20 cellular contexts compared by ENCODE assay signal in the genomic region with DNA sequence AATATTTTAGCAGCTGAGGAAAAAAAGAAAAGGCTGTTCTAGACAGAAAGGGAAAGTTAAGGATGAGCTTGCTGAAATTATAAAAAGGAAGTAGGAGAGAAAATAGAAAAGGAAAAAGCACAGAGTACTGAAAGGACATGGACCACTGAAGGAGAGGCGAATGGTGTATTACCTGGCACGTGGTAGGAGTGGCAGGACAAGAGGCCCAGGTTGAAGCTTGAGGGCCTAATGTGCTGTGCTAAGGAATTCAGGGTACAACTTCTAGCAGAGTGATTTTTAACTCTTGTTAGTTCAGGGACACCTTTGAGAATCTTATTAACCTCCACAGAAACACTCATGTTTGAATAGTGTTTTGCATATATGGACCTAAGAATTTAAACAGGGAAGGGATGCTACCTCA. TPM values are rescaled to one million over a fixed set of nuclear protein-coding genes. Genes with fewer than 3 reads are reported as not detected.
DNase-seq lines count a peak whose midpoint lies in the region; ATAC-seq, FAIRE-seq and TF ChIP-seq lines count a peak whose summit lies in the region.
"Had no signal": no experiment of that assay in that cellular context is flagged by ENCODE, and none has a peak within 500 bp of the region (broad histone marks: within the 10 kb centered on the region; RNA-seq: fewer than 3 reads in every experiment).

No MANE protein-coding gene starts in this region.

- no peak for TF ChIP-seq RAD21 in GM12878 (IDR thresholded peaks at IDR 0.05; ENCODE audit: insufficient read depth, low read depth, low read length)

- intact Hi-C loops in GM12878 (cut with micrococcal nuclease; ENCODE audit: unreplicated experiment) (no loop called here), natural killer cell (cut with micrococcal nuclease) (no loop called here)

- BruUV-seq in GM12878 (replicated peaks; lab: Mats Ljungman, UMichigan): TSS peak; percentile 8

- no peaks in the 10 kb centered on the region for H3K9me3 Mint-ChIP-seq in activated naive CD8-positive, alpha-beta T cell (ENCODE audit: low read depth)
- H3K9me3 Mint-ChIP-seq in activated naive CD8-positive, alpha-beta T cell treated with anti-CD3 and anti-CD28 coated beads for 36 hours: no peaks in the 10 kb centered on the region
- H3K9me3 Mint-ChIP-seq in natural killer cell: no peaks in the 10 kb centered on the region

- no peak overlapping the region for H3K4me3 ChIP-seq in GM12878
- H3K4me3 ChIP-seq: GM23248, lung, ovary, suprapubic skin had no signal

- DNase-seq in activated naive CD8-positive, alpha-beta T cell treated with anti-CD3 and anti-CD28 coated beads for 36 hours: no peak
- no peak for DNase-seq in GM12878 (ENCODE audit: low read depth, low spot score)
- DNase-seq in natural killer cell: no peak
- DNase-seq in NCI-H345 (lab: John Stamatoyannopoulos, UW): no peak
- DNase-seq in central memory CD4-positive, alpha-beta T cell: no peak
- DNase-seq in activated gamma-delta T cell treated with Interleukin-2 at 50 U/mL for 16 hours: no peak
- no peak for DNase-seq in T-helper 9 cell
- DNase-seq: activated CD4-positive, alpha-beta T cell treated with anti-CD3 and anti-CD28 coated beads for 4 hours; GM23248; hypothalamus; islet precursor cell; NCI-H1417; NCI-H524 treated with DMSO at 0.1 percent for 48 hours; ovary; right cardiac atrium had no signal

- WGBS in GM12878 (ENCODE audit: insufficient coverage, insufficient replicate concordance, low lambda C conversion rate, missing lambda C conversion rate): 100% methylated on average over 2 of the region's 2 CpGs

- no peak overlapping the region for H3K4me3 Mint-ChIP-seq in activated naive CD8-positive, alpha-beta T cell
- no peak overlapping the region for H3K4me3 Mint-ChIP-seq in activated naive CD8-positive, alpha-beta T cell treated with anti-CD3 and anti-CD28 coated beads for 36 hours
- no peak overlapping the region for H3K4me3 Mint-ChIP-seq in natural killer cell

- no peaks in the 10 kb centered on the region for H3K79me2 ChIP-seq in GM12878 (ENCODE audit: control insufficient read depth, insufficient read depth, low read length)

- ATAC-seq in GM12878 (no peak), natural killer cell (no peak)
- ATAC-seq: right cardiac atrium had no signal

- H3K36me3 ChIP-seq in GM12878 (ENCODE audit: control insufficient read depth in 2 of 2, insufficient read depth in 2 of 2, low read length in 1 of 2): peaks cover 26 to 31% of the 10 kb centered on the region in 2 experiments
- H3K36me3 ChIP-seq: ovary had no signal

- H3K27me3 ChIP-seq in GM12878 (replicated peaks in 1 of 2; ENCODE audit: control insufficient read depth in 2 of 2, insufficient read depth in 2 of 2, low read length in 1 of 2): no peaks in the 10 kb centered on the region
- H3K27me3 ChIP-seq: ovary, suprapubic skin had no signal

- H3K9me3 ChIP-seq in GM12878 (replicated peaks; ENCODE audit: control insufficient read depth, insufficient read depth, low read length): no peaks in the 10 kb centered on the region
- H3K9me3 ChIP-seq: ovary, suprapubic skin had no signal

- in situ Hi-C loops in GM12878 (cut with MboI): no loop called here

- SMC1A ChIA-PET in GM12878 (lab: Charles Lee; ENCODE audit: uncharacterized antibody, unreplicated experiment): interaction anchor here (0.7 to 5.0 kb wide), 6 partner anchors 9 to 149 kb away, joined by 3 to 23 read pairs (median 4); no protein-coding TSS in a partner anchor

- H3K27me3 Mint-ChIP-seq in activated naive CD8-positive, alpha-beta T cell: no peaks in the 10 kb centered on the region
- H3K27me3 Mint-ChIP-seq in activated naive CD8-positive, alpha-beta T cell treated with anti-CD3 and anti-CD28 coated beads for 36 hours: no peaks in the 10 kb centered on the region
- H3K27me3 Mint-ChIP-seq in natural killer cell (ENCODE audit: low read depth in 2 of 2): no peaks in the 10 kb centered on the region

- peak overlapping the region; percentile 30 for H3K27ac Mint-ChIP-seq in activated naive CD8-positive, alpha-beta T cell
- no peak overlapping the region for H3K27ac Mint-ChIP-seq in activated naive CD8-positive, alpha-beta T cell treated with anti-CD3 and anti-CD28 coated beads for 36 hours
- peak overlapping the region; percentile 73 to 83 for H3K27ac Mint-ChIP-seq in natural killer cell

- peaks cover 13% of the 10 kb centered on the region for H3K4me1 Mint-ChIP-seq in activated naive CD8-positive, alpha-beta T cell (ENCODE audit: low read depth)
- H3K4me1 Mint-ChIP-seq in activated naive CD8-positive, alpha-beta T cell treated with anti-CD3 and anti-CD28 coated beads for 36 hours: peaks cover 9% of the 10 kb centered on the region
- H3K4me1 Mint-ChIP-seq in natural killer cell: peaks cover 32 to 34% of the 10 kb centered on the region in 2 donors

- POLR2A ChIA-PET in GM12878 (lab: Charles Lee): no interaction called here

- TF ChIP-seq EP300 in GM12878 (IDR thresholded peaks at IDR 0.05; ENCODE audit: borderline replicate concordance in 1 of 2, control insufficient read depth in 1 of 2, low read depth in 2 of 2, low read length in 2 of 2): no peak

- H4K20me1 ChIP-seq in GM12878 (ENCODE audit: control insufficient read depth, insufficient read depth): no peaks in the 10 kb centered on the region

- no peak overlapping the region for H3K27ac ChIP-seq in GM12878 (ENCODE audit: control insufficient read depth, insufficient read depth)
- H3K27ac ChIP-seq: epithelial cell of prostate, GM23248, ovary, suprapubic skin had no signal

- RAD21 ChIA-PET in GM12878 (lab: Charles Lee; ENCODE audit: unreplicated experiment): interaction anchor here (1.2 to 1.6 kb wide), 3 partner anchors 13 to 150 kb away, joined by 3 to 4 read pairs (median 3); no protein-coding TSS in a partner anchor

- H3K4me2 ChIP-seq in GM12878 (ENCODE audit: control insufficient read depth, insufficient read depth): no peak overlapping the region

- CTCF ChIA-PET in GM12878 (lab: Yijun Ruan, JAX): interaction anchor here (0.6 to 3.6 kb wide), 4 partner anchors 12 to 150 kb away, joined by 3 to 13 read pairs (median 6); no protein-coding TSS in a partner anchor

- peaks cover 15% of the 10 kb centered on the region for H3K36me3 Mint-ChIP-seq in activated naive CD8-positive, alpha-beta T cell
- peaks cover 9% of the 10 kb centered on the region for H3K36me3 Mint-ChIP-seq in activated naive CD8-positive, alpha-beta T cell treated with anti-CD3 and anti-CD28 coated beads for 36 hours
- peaks cover 46% of the 10 kb centered on the region for H3K36me3 Mint-ChIP-seq in natural killer cell

- no peak overlapping the region for H2AFZ ChIP-seq in GM12878 (ENCODE audit: control insufficient read depth, low read depth, low read length)
- H2AFZ ChIP-seq: GM23248 had no signal

- no peak for TF ChIP-seq CTCF in GM12878 (IDR thresholded peaks at IDR 0.05 in 2 of 3, conservative IDR thresholded peaks at IDR 0.05 in 1 of 3; ENCODE audit: control insufficient read depth in 2 of 3, extremely low read depth in 1 of 3, insufficient read depth in 1 of 3, low read depth in 3 of 3, low read length in 3 of 3)
- TF ChIP-seq CTCF in natural killer cell (IDR thresholded peaks at IDR 0.05): no peak

- no peak overlapping the region for H3K9ac ChIP-seq in GM12878 (ENCODE audit: control insufficient read depth, insufficient read depth, low read length)
- H3K9ac ChIP-seq: GM23248 had no signal

- FAIRE-seq in GM12878 (lab: Jason Lieb, UNC): peak; percentile 38
- FAIRE-seq: GM12891 had no signal

- H3K4me1 ChIP-seq in GM12878 (ENCODE audit: control insufficient read depth, insufficient read depth, low read length): no peaks in the 10 kb centered on the region

- TF ChIP-seq POLR2A in GM12878 (IDR thresholded peaks at IDR 0.05; ENCODE audit: low read depth, low read length): no peak

TF ChIP-seq in GM12878, 131 proteins besides CTCF, POLR2A, EP300 and RAD21 (continues in another document):
- TF ChIP-seq IKZF1 (conservative IDR thresholded peaks at IDR 0.05): no peak

RNA-seq across cellular contexts. Expression of gene CRTC3, which starts 60.0 kb away (rescaled TPM):
- 10 to 100 TPM; 28.9 to 30.3 TPM for total RNA-seq in activated naive CD8-positive, alpha-beta T cell treated with anti-CD3 and anti-CD28 coated beads for 36 hours
- 78.6 and 83.0 TPM in 2 replicates for total RNA-seq in GM12878 (2013; cell fraction: nucleolus; rRNA removed)
- total RNA-seq in GM12878 (2014; rRNA removed) (16.9 and 17.0 TPM in 2 replicates), GM12878 (2014; rRNA removed; fragmentation: Illumina TruSeq; extraction: Trizol) (20.3 and 23.4 TPM in 2 replicates), GM12878 (2021) (34.4 and 36.9 TPM in 2 replicates), natural killer cell (100 to 1,000 TPM in 1 of 3 donors, 10 to 100 TPM in 2; 68.8 to 101 (median 92.4) TPM)
- polyA plus RNA-seq in GM12878 (2011; ENCODE audit: low read depth): 11.6 TPM
- polyA plus RNA-seq in GM12878 (2011; rRNA removed) (12.6 and 19.0 TPM in 2 replicates), GM12878 (2014; fragmentation: Illumina TruSeq; extraction: Trizol) (22.6 and 26.0 TPM in 2 replicates), GM12878 (2014; fragmentation: Nextera tagmentation; extraction: Ambion mirVana) (1 to 10 TPM; 3.5 to 4.2 TPM), GM12878 (2014; rRNA removed) (22.2 and 22.9 TPM in 2 replicates), GM12878 (2016; fragmentation: Nextera tagmentation; extraction: Ambion mirVana) (10 to 100 TPM; 18.3 to 18.9 TPM)
- 11.7 and 12.2 TPM in 2 replicates for polyA plus RNA-seq in GM12878 (2011; cell fraction: cytosol; rRNA removed)
- 19.8 and 26.1 TPM in 2 replicates for polyA plus RNA-seq in GM12878 (2011; cell fraction: nucleus; rRNA removed)
- 16.7 and 18.2 TPM in 2 replicates for polyA plus RNA-seq in GM12878 (2012)
- 21.0 and 23.6 TPM in 2 replicates for polyA minus RNA-seq in GM12878 (2011; rRNA and poly(A)+ RNA removed)
- polyA minus RNA-seq in GM12878 (2011; cell fraction: cytosol; rRNA and poly(A)+ RNA removed): 8.0 and 9.4 TPM in 2 replicates
- 14.0 and 24.2 TPM in 2 replicates for polyA minus RNA-seq in GM12878 (2011; cell fraction: nucleus; rRNA and poly(A)+ RNA removed)
